Comparison of ENCODE assay signal across 8 cellular contexts in genomic region chr5:82349651-82350050, GRCh38.
A peak's percentile ranks its signal among the peaks of the same experiment; 100 is the strongest.
DNase-seq lines count a peak whose midpoint lies in the region; ATAC-seq and TF ChIP-seq lines count a peak whose summit lies in the region.

No MANE protein-coding gene starts in this region.

- no peak overlapping the region for H3K4ac ChIP-seq in neuronal stem cell (ENCODE audit: low read length)

- H3K4me1 ChIP-seq in OCI-LY7 (ENCODE audit: insufficient read depth, low read length, poor library complexity, severe bottlenecking): no peaks in the 10 kb centered on the region
- peaks cover 9 to 35% of the 10 kb centered on the region in 2 donors for H3K4me1 ChIP-seq in neuronal stem cell (ENCODE audit: control insufficient read depth in 2 of 2, insufficient read depth in 1 of 2, low read depth in 1 of 2, low read length in 2 of 2)
- H3K4me1 ChIP-seq in spleen: peaks cover 5 to 34% (median 11%) of the 10 kb centered on the region in 6 donors

- H3K27ac Mint-ChIP-seq in brain: peak overlapping the region in 3 of 5 experiments; percentile 33 to 92 (median 40)
- no peak overlapping the region for H3K27ac Mint-ChIP-seq in T-helper 2 cell treated with Interferon-gamma antibody and Interleukin-4, amounts not matched to agents 5 μg/mL and 100 μg/mL, for 36 hours

- H3K18ac ChIP-seq in neuronal stem cell (ENCODE audit: low read length): no peak overlapping the region

- H3K27me3 Mint-ChIP-seq in brain: peaks cover 3% of the 10 kb centered on the region
- no peaks in the 10 kb centered on the region for H3K27me3 Mint-ChIP-seq in T-helper 2 cell treated with Interferon-gamma antibody and Interleukin-4, amounts not matched to agents 5 μg/mL and 100 μg/mL, for 36 hours (ENCODE audit: low read depth)

- H2BK5ac ChIP-seq in neuronal stem cell (ENCODE audit: low read length): no peak overlapping the region

- no peaks in the 10 kb centered on the region for H3K27me3 ChIP-seq in neuronal stem cell (ENCODE audit: control insufficient read depth in 3 of 3, insufficient read depth in 3 of 3, low read depth in 1 of 3, low read length in 3 of 3)
- H3K27me3 ChIP-seq in spleen (replicated peaks in 1 of 7): no peaks in the 10 kb centered on the region

- no peaks in the 10 kb centered on the region for H4K20me1 ChIP-seq in OCI-LY7 (ENCODE audit: insufficient read depth, low read length)

- peak; percentile 72 for TF ChIP-seq CTCF in OCI-LY7 (conservative IDR thresholded peaks at IDR 0.05; ENCODE audit: low read length)
- TF ChIP-seq CTCF in brain (conservative IDR thresholded peaks at IDR 0.05): peak in 1 of 2 experiments; percentile 31
- TF ChIP-seq CTCF in spleen (IDR thresholded peaks at IDR 0.05 in 8 of 11, conservative IDR thresholded peaks at IDR 0.05 in 3 of 11): peak in 4 of 11 experiments; percentile 29 to 46 (median 38)

- H2AFZ ChIP-seq in OCI-LY7 (ENCODE audit: low read length) (no peak overlapping the region), neuronal stem cell (ENCODE audit: low read length) (no peak overlapping the region)

- no peak overlapping the region for H3K27ac ChIP-seq in OCI-LY7 (ENCODE audit: low read depth, low read length, poor library complexity, severe bottlenecking)
- no peak overlapping the region for H3K27ac ChIP-seq in neuronal stem cell (replicated peaks; ENCODE audit: low read length)
- H3K27ac ChIP-seq in spleen: no peak overlapping the region

- no peaks in the 10 kb centered on the region for H3K9me2 ChIP-seq in OCI-LY7 (ENCODE audit: insufficient read depth, low read length)

- H3K4me3 ChIP-seq in OCI-LY7 (ENCODE audit: low read depth, low read length, poor library complexity, severe bottlenecking): no peak overlapping the region
- no peak overlapping the region for H3K4me3 ChIP-seq in neuronal stem cell (ENCODE audit: low read length in 2 of 2)
- H3K4me3 ChIP-seq in spleen: no peak overlapping the region

- H3K4me1 Mint-ChIP-seq in brain: peaks cover 49% of the 10 kb centered on the region
- H3K4me1 Mint-ChIP-seq in T-helper 2 cell treated with Interferon-gamma antibody and Interleukin-4, amounts not matched to agents 5 μg/mL and 100 μg/mL, for 36 hours (ENCODE audit: low read depth): peaks cover 29% of the 10 kb centered on the region

- H2BK15ac ChIP-seq in neuronal stem cell (ENCODE audit: low read length): no peak overlapping the region

- H4K91ac ChIP-seq in neuronal stem cell (ENCODE audit: low read depth, low read length, poor library complexity): no peak overlapping the region

- intact Hi-C loops in OCI-LY7 (cut with micrococcal nuclease; ENCODE audit: unreplicated experiment): loop anchor here (5.0 kb wide), 2 partner anchors 443 to 1083 kb away; no protein-coding TSS in a partner anchor
- intact Hi-C loops in spleen (cut with DNase I; ENCODE audit: low total_unique reads): loop anchor here (5.0 to 10.0 kb wide), 2 partner anchors 443 to 1085 kb away; no protein-coding TSS in a partner anchor

- H3K9me3 ChIP-seq in OCI-LY7 (ENCODE audit: low read length) (no peaks in the 10 kb centered on the region), neuronal stem cell (replicated peaks in 1 of 2; ENCODE audit: control insufficient read depth in 2 of 2, insufficient read depth in 1 of 2, low read depth in 1 of 2, low read length in 2 of 2) (no peaks in the 10 kb centered on the region), spleen (no peaks in the 10 kb centered on the region)

- no peak overlapping the region for H3K4me2 ChIP-seq in OCI-LY7 (ENCODE audit: low read length)
- no peak overlapping the region for H3K4me2 ChIP-seq in neuronal stem cell (ENCODE audit: insufficient read depth, low read length, poor library complexity, severe bottlenecking)

- no peaks in the 10 kb centered on the region for H3K79me1 ChIP-seq in neuronal stem cell (ENCODE audit: low read depth, low read length)

- no peak overlapping the region for H2BK120ac ChIP-seq in neuronal stem cell (ENCODE audit: low read depth, low read length)

- peak; percentile 72 for DNase-seq in activated effector memory CD4-positive, alpha-beta T cell treated with anti-CD3 and anti-CD28 coated beads, Interleukin-2, amount 50 U/mL, for 16 hours
- no peak for DNase-seq in activated effector memory CD4-positive, alpha-beta T cell treated with Interleukin-2 at 50 U/mL for 16 hours
- DNase-seq in OCI-LY7 (ENCODE audit: low spot score): peak; percentile 13
- DNase-seq in neuronal stem cell (ENCODE audit: low spot score): peak; percentile 35
- no peak for DNase-seq in spleen
- DNase-seq in T-helper 2 cell treated with Interferon-gamma antibody and Interleukin-4, amounts not matched to agents 5 μg/mL and 100 μg/mL, for 36 hours (ENCODE audit: low spot score): no peak

- WGBS in neuronal stem cell (ENCODE audit: extremely low coverage in 2 of 2, insufficient read length in 2 of 2, insufficient replicate concordance in 1 of 2), 2 donors: no CpG with 5 or more reads among the region's 4 CpGs
- 68 to 89% (median 80%) methylated on average over 4 of the region's 4 CpGs for WGBS in spleen, 5 donors

- CTCF ChIA-PET in OCI-LY7 (lab: Charles Lee; ENCODE audit: unreplicated experiment): no interaction called here

- no peak for ATAC-seq in HG03520 (IDR thresholded peaks at IDR 0.05; ENCODE audit: unreplicated experiment)

- H3K9ac ChIP-seq in neuronal stem cell (ENCODE audit: low read depth, low read length, poor library complexity): no peak overlapping the region

- no peaks in the 10 kb centered on the region for H3K36me3 ChIP-seq in OCI-LY7 (ENCODE audit: insufficient read depth, low read length)
- H3K36me3 ChIP-seq in neuronal stem cell (replicated peaks in 1 of 2; ENCODE audit: control insufficient read depth in 2 of 2, insufficient read depth in 2 of 2, low read length in 2 of 2): no peaks in the 10 kb centered on the region
- no peaks in the 10 kb centered on the region for H3K36me3 ChIP-seq in spleen

- H3K9me3 Mint-ChIP-seq in brain: no peaks in the 10 kb centered on the region
- H3K9me3 Mint-ChIP-seq in T-helper 2 cell treated with Interferon-gamma antibody and Interleukin-4, amounts not matched to agents 5 μg/mL and 100 μg/mL, for 36 hours: no peaks in the 10 kb centered on the region

- POLR2A ChIA-PET in OCI-LY7 (lab: Charles Lee): no interaction called here

- H3K23ac ChIP-seq in neuronal stem cell (ENCODE audit: low read depth, low read length, poor library complexity): no peak overlapping the region

- no peaks in the 10 kb centered on the region for H3K36me3 Mint-ChIP-seq in brain
- H3K36me3 Mint-ChIP-seq in T-helper 2 cell treated with Interferon-gamma antibody and Interleukin-4, amounts not matched to agents 5 μg/mL and 100 μg/mL, for 36 hours (ENCODE audit: low read depth): no peaks in the 10 kb centered on the region

- H3K4me3 Mint-ChIP-seq in brain: no peak overlapping the region
- H3K4me3 Mint-ChIP-seq in T-helper 2 cell treated with Interferon-gamma antibody and Interleukin-4, amounts not matched to agents 5 μg/mL and 100 μg/mL, for 36 hours: no peak overlapping the region

- no peak for TF ChIP-seq POLR2A in spleen (IDR thresholded peaks at IDR 0.05)

- H4K8ac ChIP-seq in neuronal stem cell (ENCODE audit: low read depth, low read length): no peak overlapping the region

- H2BK12ac ChIP-seq in neuronal stem cell (ENCODE audit: low read length): no peak overlapping the region

- H3K79me2 ChIP-seq in OCI-LY7 (ENCODE audit: insufficient read depth, low read depth, low read length): no peaks in the 10 kb centered on the region

- H2AK5ac ChIP-seq in neuronal stem cell (ENCODE audit: low read depth, low read length): peak overlapping the region; percentile 32

- BruUV-seq in OCI-LY7 (replicated peaks; lab: Mats Ljungman, UMichigan): no TSS peak

- H3K14ac ChIP-seq in neuronal stem cell (ENCODE audit: low read length): no peak overlapping the region

Comparison
In these comparisons a context has a peak if more than half of its experiments do, and no peak if none do; other contexts are left out.
1. DNase-seq: peak in activated effector memory CD4-positive, alpha-beta T cell treated with anti-CD3 and anti-CD28 coated beads, Interleukin-2, amount 50 U/mL, for 16 hours (single experiment), OCI-LY7 (single experiment) and neuronal stem cell (single experiment); none in activated effector memory CD4-positive, alpha-beta T cell treated with Interleukin-2 at 50 U/mL for 16 hours (single experiment), spleen (single experiment) and T-helper 2 cell treated with Interferon-gamma antibody and Interleukin-4, amounts not matched to agents 5 μg/mL and 100 μg/mL, for 36 hours (single experiment).